Comparison of ENCODE assay signal across 22 cellular contexts in the genomic region with DNA sequence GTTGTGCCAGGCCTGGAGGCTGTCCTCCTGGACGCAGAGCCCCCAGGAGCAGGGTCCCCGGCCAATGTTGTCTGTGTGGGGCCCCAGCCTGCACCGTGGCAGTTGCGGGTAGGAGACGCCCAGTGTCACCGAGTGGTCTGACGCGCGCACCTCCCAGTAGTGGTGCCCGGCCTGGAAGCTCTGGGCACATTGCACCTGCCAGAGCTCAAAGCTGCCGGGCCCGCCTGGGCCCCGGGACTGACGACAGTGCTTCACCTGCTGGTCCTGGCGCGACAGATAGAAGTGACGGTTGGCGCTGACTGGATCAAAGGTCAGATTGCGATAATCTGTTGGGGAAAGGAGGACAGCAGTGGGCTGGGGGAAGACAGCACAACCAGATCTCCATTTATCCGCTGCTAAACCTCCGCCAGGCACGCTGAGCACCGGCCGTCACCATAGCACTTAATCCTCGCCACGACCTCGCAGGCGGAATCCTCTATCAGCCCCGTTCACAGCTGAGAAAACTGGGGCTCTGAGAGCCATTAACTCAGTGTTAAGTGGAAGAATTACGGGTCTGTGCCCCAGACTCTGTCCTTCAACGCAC. TPM values are rescaled to one million over a fixed set of nuclear protein-coding genes. Genes with fewer than 3 reads are reported as not detected.
DNase-seq lines count a peak whose midpoint lies in the region; ATAC-seq and TF ChIP-seq lines count a peak whose summit lies in the region.
"Had no signal": no experiment of that assay in that cellular context is flagged by ENCODE, and none has a peak within 500 bp of the region (broad histone marks: within the 10 kb centered on the region; RNA-seq: fewer than 3 reads in every experiment).

No MANE protein-coding gene starts in this region.

- H3K27me3 ChIP-seq in layer of hippocampus (ENCODE audit: control insufficient read depth, insufficient read depth, low read length) (no peaks in the 10 kb centered on the region), neural progenitor cell (no peaks in the 10 kb centered on the region), stomach (no peaks in the 10 kb centered on the region)
- H3K27me3 ChIP-seq: Peyer's patch had no signal

- no peak for TF ChIP-seq POLR2A in stomach (IDR thresholded peaks at IDR 0.05)

- peaks cover 11% of the 10 kb centered on the region for H4K20me1 ChIP-seq in neural progenitor cell (ENCODE audit: low read depth)

- no peak overlapping the region for H3K9ac ChIP-seq in neural progenitor cell
- H3K9ac ChIP-seq: KMS-11 had no signal

- H3K9me3 Mint-ChIP-seq in neural progenitor cell: no peaks in the 10 kb centered on the region
- H3K9me3 Mint-ChIP-seq: CD8-positive, alpha-beta memory T cell; H9; HFFc6 had no signal

- POLR2A ChIA-PET in RWPE1 (lab: Yijun Ruan, JAX; ENCODE audit: low non-redundant PET): no interaction called here

- 83 to 94% (median 91%) methylated on average over 21 to 31 of the region's 31 CpGs for WGBS in stomach, 5 donors

- H3K4me2 ChIP-seq in neural progenitor cell: no peak overlapping the region
- H3K4me2 ChIP-seq: KMS-11 had no signal

- H3K4me3 ChIP-seq in neural progenitor cell (no peak overlapping the region), stomach (no peak overlapping the region)
- H3K4me3 ChIP-seq: Peyer's patch, SJCRH30 had no signal

- H3F3A ChIP-seq in neural progenitor cell (ENCODE audit: low read depth): no peaks in the 10 kb centered on the region

- no peak for TF ChIP-seq EP300 in stomach (IDR thresholded peaks at IDR 0.05)

- H3K9me3 ChIP-seq in neural progenitor cell (ENCODE audit: low read depth) (no peaks in the 10 kb centered on the region), stomach (no peaks in the 10 kb centered on the region)
- H3K9me3 ChIP-seq: Peyer's patch, SJCRH30 had no signal

- H3K4me1 ChIP-seq in neural progenitor cell (peaks cover 12% of the 10 kb centered on the region), stomach (peaks cover 14 to 46% (median 28%) of the 10 kb centered on the region in 4 donors)

- peaks cover 8% of the 10 kb centered on the region for H3K36me3 Mint-ChIP-seq in neural progenitor cell

- no peak overlapping the region for H2AFZ ChIP-seq in neural progenitor cell (replicated peaks)

- CTCF ChIA-PET in RWPE1 (lab: Yijun Ruan, JAX): interaction anchor here (1.1 kb wide), 1 partner anchor 123 kb away, joined by 3 read pairs; no protein-coding TSS in a partner anchor

- DNase-seq in D341Med (ENCODE audit: low spot score) (peak; percentile 85), RWPE1 (ENCODE audit: low spot score) (no peak), neural progenitor cell (ENCODE audit: low spot score) (peak; percentile 25), stomach (no peak), DMS153 (lab: John Stamatoyannopoulos, UW) (no peak)
- DNase-seq in activated effector memory CD4-positive, alpha-beta T cell treated with Interleukin-2 at 50 U/mL for 16 hours: no peak
- DNase-seq: Calu3; CD8-positive, alpha-beta memory T cell; DMS79; H9; HFFc6; NCI-H1092 treated with DMSO at 0.1 percent for 48 hours; NCI-H1436 treated with DMSO at 0.1 percent for 48 hours; NCI-H1930; NCI-H510A; NCI-H774; SJCRH30 had no signal

- peaks cover 25% of the 10 kb centered on the region for H3K79me2 ChIP-seq in neural progenitor cell (ENCODE audit: low read depth)

- H3K27me3 Mint-ChIP-seq in neural progenitor cell (ENCODE audit: insufficient read depth, low read depth): peaks cover 8% of the 10 kb centered on the region
- H3K27me3 Mint-ChIP-seq: CD8-positive, alpha-beta memory T cell had no signal

- no peak for ATAC-seq in HG02884 (IDR thresholded peaks at IDR 0.05; ENCODE audit: unreplicated experiment)

- peak overlapping the region; percentile 91 for H3K27ac ChIP-seq in RWPE1
- peak overlapping the region; percentile 57 for H3K27ac ChIP-seq in layer of hippocampus (ENCODE audit: low read depth, low read length)
- H3K27ac ChIP-seq in neural progenitor cell: no peak overlapping the region
- no peak overlapping the region for H3K27ac ChIP-seq in stomach
- H3K27ac ChIP-seq: C4-2B, KMS-11, Peyer's patch, SJCRH30 had no signal

- no peak overlapping the region for H3K4me3 Mint-ChIP-seq in neural progenitor cell
- H3K4me3 Mint-ChIP-seq: H9, HFFc6 had no signal

- TF ChIP-seq CTCF in RWPE1 (conservative IDR thresholded peaks at IDR 0.05; ENCODE audit: low read depth): no peak
- no peak for TF ChIP-seq CTCF in neural progenitor cell (IDR thresholded peaks at IDR 0.05)
- TF ChIP-seq CTCF in stomach (IDR thresholded peaks at IDR 0.05): no peak

- peaks cover 35% of the 10 kb centered on the region for H3K4me1 Mint-ChIP-seq in neural progenitor cell

- H3K27ac Mint-ChIP-seq in neural progenitor cell: peak overlapping the region; percentile 72
- H3K27ac Mint-ChIP-seq: HFFc6 had no signal

- H3K36me3 ChIP-seq in neural progenitor cell: no peaks in the 10 kb centered on the region
- H3K36me3 ChIP-seq in stomach: peaks cover 29 to 55% (median 40%) of the 10 kb centered on the region in 4 donors
- H3K36me3 ChIP-seq: SJCRH30 had no signal

- intact Hi-C loops in stomach (cut with DNase I; ENCODE audit: low total_unique reads): no loop called here

RNA-seq across cellular contexts. Expression of gene TRIM65, which starts 5.6 kb away (rescaled TPM):
- total RNA-seq in neural progenitor cell (ENCODE audit: low replicate concordance): 17.2 and 36.3 TPM in 2 replicates
- 10 to 100 TPM in 3 of 5 donors, 1 to 10 TPM in 1, not detected in 1; 9.2 to 26.6 (median 16.9) TPM for total RNA-seq in stomach
- 10 to 100 TPM in 1 of 3 donors, 1 to 10 TPM in 2; 8.1 to 10.6 (median 9.5) TPM for polyA plus RNA-seq in stomach

RNA-seq across cellular contexts. Expression of gene TRIM47, which starts 12.7 kb away (rescaled TPM):
- 0.90 and 1.3 TPM in 2 replicates for total RNA-seq in neural progenitor cell (ENCODE audit: low replicate concordance)
- total RNA-seq in stomach: 10 to 100 TPM in 4 of 5 donors, 1 to 10 TPM in 1; 3.5 to 40.4 (median 11.9) TPM
- 10 to 100 TPM; 24.2 to 34.7 (median 28.4) TPM for polyA plus RNA-seq in stomach

RNA-seq across cellular contexts. Expression of gene MRPL38, which starts 13.6 kb away (rescaled TPM):
- total RNA-seq in neural progenitor cell (ENCODE audit: low replicate concordance): 26.8 and 57.4 TPM in 2 replicates
- total RNA-seq in stomach: 100 to 1,000 TPM in 1 of 5 donors, 10 to 100 TPM in 3, 1 to 10 TPM in 1; 9.3 to 244 (median 29.9) TPM
- 10 to 100 TPM; 54.2 to 89.2 (median 73.9) TPM for polyA plus RNA-seq in stomach

RNA-seq across cellular contexts. Expression of gene WBP2, which starts 36.0 kb away (rescaled TPM):
- total RNA-seq in neural progenitor cell (ENCODE audit: low replicate concordance) (20.9 and 23.8 TPM in 2 replicates), stomach (100 to 1,000 TPM in 1 of 5 donors, 10 to 100 TPM in 4; 28.6 to 122 (median 46.1) TPM)
- polyA plus RNA-seq in stomach: 100 to 1,000 TPM in 1 of 3 donors, 10 to 100 TPM in 2; 87.3 to 104 (median 98.6) TPM

RNA-seq across cellular contexts. Expression of gene UNC13D, which starts 46.9 kb away (rescaled TPM):
- total RNA-seq in neural progenitor cell (ENCODE audit: low replicate concordance) (0.09 and 0.96 TPM in 2 replicates), stomach (10 to 100 TPM in 4 of 5 donors, 1 to 10 TPM in 1; 9.0 to 45.5 (median 25.5) TPM)
- polyA plus RNA-seq in stomach: 10 to 100 TPM in 2 of 3 donors, 1 to 10 TPM in 1; 6.4 to 18.5 (median 17.9) TPM

Comparison
In these comparisons a context has a peak if more than half of its experiments do, and no peak if none do; other contexts are left out.
1. DNase-seq: peak in D341Med (single experiment) and neural progenitor cell (single experiment); none in RWPE1 (single experiment), activated effector memory CD4-positive, alpha-beta T cell treated with Interleukin-2 at 50 U/mL for 16 hours (single experiment), stomach (single experiment) and DMS153 (single experiment).
2. H3K27ac ChIP-seq: peak in RWPE1 (single experiment) and layer of hippocampus (single experiment); none in neural progenitor cell (single experiment) and stomach (0 of 5).